In the genomic region with DNA sequence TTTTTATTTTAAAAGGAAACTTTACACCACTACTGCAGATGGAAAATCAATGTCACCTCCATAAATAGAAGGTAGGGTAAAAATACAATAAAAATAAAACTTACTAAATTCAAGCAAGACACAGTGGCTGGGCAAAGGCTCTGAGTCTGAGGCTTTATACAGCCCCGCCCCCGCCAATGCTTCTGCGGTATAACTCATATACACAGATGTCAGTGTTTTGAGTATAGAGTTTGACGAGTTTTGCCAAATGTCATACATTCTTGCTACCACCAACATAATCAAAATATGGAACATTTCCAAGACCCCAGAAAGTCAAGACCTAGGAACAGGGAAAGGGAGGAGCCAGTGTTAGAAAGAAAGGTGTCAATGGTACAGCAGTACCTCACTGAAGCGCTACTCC, we compare ENCODE assay signal across 9 cellular contexts. TPM values are rescaled to one million over a fixed set of nuclear protein-coding genes. Genes with fewer than 3 reads are reported as not detected.
A peak's percentile ranks its signal among the peaks of the same experiment; 100 is the strongest.
DNase-seq lines count a peak whose midpoint lies in the region; ATAC-seq and TF ChIP-seq lines count a peak whose summit lies in the region.
"Had no signal": no experiment of that assay in that cellular context is flagged by ENCODE, and none has a peak within 500 bp of the region (broad histone marks: within the 10 kb centered on the region; RNA-seq: fewer than 3 reads in every experiment).

No MANE protein-coding gene starts in this region.

- H3K4me3 Mint-ChIP-seq in activated CD4-positive, alpha-beta T cell treated with anti-CD3 and anti-CD28 coated beads for 36 hours: peak overlapping the region; percentile 75

- H3K27ac Mint-ChIP-seq in activated CD4-positive, alpha-beta T cell treated with anti-CD3 and anti-CD28 coated beads for 36 hours: peak overlapping the region; percentile 99

- no peaks in the 10 kb centered on the region for H3K9me2 ChIP-seq in PC-9 (ENCODE audit: insufficient read depth)

- peaks cover 36% of the 10 kb centered on the region for H3F3A ChIP-seq in PC-9 (ENCODE audit: insufficient read depth, low read depth)

- in situ Hi-C loops in GM13976 (cut with MboI; ENCODE audit: low sequenced_read_pairs, unreplicated experiment): no loop called here

- CTCF ChIA-PET in activated CD4-positive, alpha-beta T cell treated with anti-CD3 and anti-CD28 coated beads for 36 hours (lab: Charles Lee): interaction anchor here (0.6 to 2.4 kb wide), 4 partner anchors 11 to 94 kb away, joined by 3 to 7 read pairs (median 4); no protein-coding TSS in a partner anchor
- CTCF ChIA-PET in PC-9 (lab: Charles Lee): interaction anchor here (0.6 to 0.7 kb wide), 2 partner anchors 236 to 545 kb away, joined by 3 read pairs; no protein-coding TSS in a partner anchor

- H3K79me2 ChIP-seq in PC-9 (ENCODE audit: low read depth): peaks cover 18% of the 10 kb centered on the region; the same call in 1 of the 2 replicates

- no peaks in the 10 kb centered on the region for H3K27me3 Mint-ChIP-seq in activated CD4-positive, alpha-beta T cell treated with anti-CD3 and anti-CD28 coated beads for 36 hours

- TF ChIP-seq CTCF in GM13976 (IDR thresholded peaks at IDR 0.05; ENCODE audit: borderline replicate concordance, control extremely low read depth, extremely low read depth, insufficient read depth, missing control alignments) (no peak), PC-9 (conservative IDR thresholded peaks at IDR 0.05) (no peak)

- H4K20me1 ChIP-seq in PC-9 (ENCODE audit: insufficient read depth): no peaks in the 10 kb centered on the region

- ATAC-seq in activated CD4-positive, alpha-beta T cell treated with anti-CD3 and anti-CD28 coated beads for 36 hours: peak; percentile 9
- no peak for ATAC-seq in GM19395 (IDR thresholded peaks at IDR 0.05; ENCODE audit: unreplicated experiment)

- POLR2A ChIA-PET in activated CD4-positive, alpha-beta T cell treated with anti-CD3 and anti-CD28 coated beads for 36 hours (lab: Charles Lee): interaction anchor here (0.6 to 5.1 kb wide), 11 partner anchors 12 to 1551 kb away, joined by 3 to 59 read pairs (median 6); a partner anchor contains a TSS
- POLR2A ChIA-PET in PC-9 (lab: Charles Lee; ENCODE audit: unreplicated experiment): no interaction called here

- no TSS peak for BruUV-seq in PC-9 (replicated peaks; lab: Mats Ljungman, UMichigan)

- H3K27ac ChIP-seq in PC-9: no peak overlapping the region

- intact Hi-C loops in activated CD4-positive, alpha-beta T cell treated with anti-CD3 and anti-CD28 coated beads for 36 hours (cut with DNase I, micrococcal nuclease): loop anchor here (1.0 to 10.0 kb wide), 8 partner anchors 43 to 735 kb away; a partner anchor contains a TSS
- intact Hi-C loops in PC-9 (cut with micrococcal nuclease; ENCODE audit: unreplicated experiment): loop anchor here (5.0 kb wide), 3 partner anchors 42 to 157 kb away; no protein-coding TSS in a partner anchor

- H3K4me1 ChIP-seq in PC-9 (replicated peaks; ENCODE audit: insufficient read depth): peaks cover 42% of the 10 kb centered on the region

- H3K36me3 Mint-ChIP-seq in activated CD4-positive, alpha-beta T cell treated with anti-CD3 and anti-CD28 coated beads for 36 hours (ENCODE audit: low read depth): peaks cover 44% of the 10 kb centered on the region

- H3K4me2 ChIP-seq in PC-9: no peak overlapping the region

- no peak overlapping the region for H2AFZ ChIP-seq in PC-9

- no peaks in the 10 kb centered on the region for H3K9me3 Mint-ChIP-seq in activated CD4-positive, alpha-beta T cell treated with anti-CD3 and anti-CD28 coated beads for 36 hours (ENCODE audit: low read depth)

- DNase-seq in GM13976 (ENCODE audit: low spot score) (peak; percentile 46), amniotic epithelial cell (ENCODE audit: low read depth) (peak; percentile 14), PC-9 (no peak), NCI-H2227 (lab: John Stamatoyannopoulos, UW; ENCODE audit: unreplicated experiment) (no peak), occipital lobe (lab: John Stamatoyannopoulos, UW) (no peak)
- DNase-seq in activated CD4-positive, alpha-beta T cell treated with anti-CD3 and anti-CD28 coated beads for 36 hours: peak; percentile 91
- peak; percentile 80 to 81 for DNase-seq in stimulated activated CD4-positive, alpha-beta T cell treated with anti-CD3 and anti-CD28 coated beads, Interleukin-4, amount 100 ng/mL, for 48 hours (ENCODE audit: low read depth in 2 of 2)
- DNase-seq: DMS153 had no signal

- H3K4me1 Mint-ChIP-seq in activated CD4-positive, alpha-beta T cell treated with anti-CD3 and anti-CD28 coated beads for 36 hours: peaks cover 98% of the 10 kb centered on the region

- no peaks in the 10 kb centered on the region for H3K27me3 ChIP-seq in PC-9 (ENCODE audit: insufficient read depth, low read depth)

- no peaks in the 10 kb centered on the region for H3K9me3 ChIP-seq in PC-9 (ENCODE audit: insufficient read depth, low read depth)

- H3K4me3 ChIP-seq in PC-9: no peak overlapping the region

- no peaks in the 10 kb centered on the region for H3K36me3 ChIP-seq in PC-9 (ENCODE audit: low read depth)

RNA-seq across cellular contexts. Expression of a gene that starts 12.8 kb away (rescaled TPM):
- total RNA-seq in activated CD4-positive, alpha-beta T cell treated with anti-CD3 and anti-CD28 coated beads for 36 hours: 10 to 100 TPM; 38.5 to 49.8 TPM
- 6.3 and 6.8 TPM in 2 replicates for total RNA-seq in PC-9 (2021)
- total RNA-seq in occipital lobe: 0.47 TPM

Comparison
In these comparisons a context has a peak if more than half of its experiments do, and no peak if none do; other contexts are left out.
1. DNase-seq: peak in GM13976 (single experiment), activated CD4-positive, alpha-beta T cell treated with anti-CD3 and anti-CD28 coated beads for 36 hours (single experiment), amniotic epithelial cell (single experiment) and stimulated activated CD4-positive, alpha-beta T cell treated with anti-CD3 and anti-CD28 coated beads, Interleukin-4, amount 100 ng/mL, for 48 hours (2 of 2); none in PC-9 (0 of 2), NCI-H2227 (single experiment) and occipital lobe (single experiment).